ENCODE assay signal across 10 cellular contexts in the genomic region with DNA sequence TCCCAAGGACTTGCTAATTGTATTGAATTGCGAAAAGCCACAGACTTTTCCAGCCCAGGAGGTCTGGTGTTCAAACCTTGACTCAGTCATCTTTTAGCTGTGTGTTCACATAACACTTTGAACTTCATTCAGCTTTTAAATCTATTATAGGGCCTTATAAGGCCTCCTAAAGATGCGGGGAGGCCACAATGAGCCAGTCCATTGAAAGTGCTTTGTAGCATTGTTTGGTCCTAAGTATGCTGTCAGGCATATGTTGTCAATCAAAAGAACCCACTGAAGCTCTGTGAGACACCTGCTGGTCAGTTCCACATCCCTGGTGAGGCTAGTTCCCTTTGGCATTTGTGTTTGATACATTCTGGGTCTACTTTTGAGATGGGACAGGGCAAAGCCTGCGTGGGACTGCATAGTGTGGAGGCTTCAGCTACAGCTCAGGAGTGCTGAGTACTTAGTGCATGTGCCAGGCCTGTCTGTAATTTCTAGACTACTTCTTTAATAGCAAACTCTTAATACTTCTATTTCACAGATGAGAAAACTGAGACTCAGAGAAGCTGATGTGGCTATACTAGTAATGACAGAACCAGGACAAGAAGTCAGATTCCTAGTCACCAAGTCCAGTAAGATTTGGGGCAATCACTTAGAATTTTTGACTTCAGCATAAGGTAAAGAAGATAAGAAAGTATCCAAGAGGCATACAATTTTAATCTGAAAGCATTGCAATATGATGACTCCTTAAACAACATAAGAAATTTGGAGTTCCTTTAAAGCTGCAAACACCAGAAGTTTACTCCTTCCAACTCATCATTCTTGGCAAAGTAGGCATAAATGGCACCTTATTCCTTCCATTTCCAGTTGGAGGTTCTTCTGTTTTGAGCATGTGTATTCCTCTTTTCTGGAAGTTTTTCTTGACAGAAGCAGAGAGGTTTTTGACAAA.
DNase-seq lines count a peak whose midpoint lies in the region; ATAC-seq and TF ChIP-seq lines count a peak whose summit lies in the region.
"Had no signal": no experiment of that assay in that cellular context is flagged by ENCODE, and none has a peak within 500 bp of the region (broad histone marks: within the 10 kb centered on the region; RNA-seq: fewer than 3 reads in every experiment).

No MANE protein-coding gene starts in this region.

- in situ Hi-C loops in ACHN (cut with HindIII; ENCODE audit: low pct_ligation_motif_present, low pct_unique_long_range_greater_than_20kb, low sequenced_read_pairs), result no loop called here

- H3K9me3 ChIP-seq in RWPE2 (ENCODE audit: severe bottlenecking) (no peaks in the 10 kb centered on the region), tibial nerve (no peaks in the 10 kb centered on the region)
- H3K9me3 ChIP-seq: heart left ventricle had no signal

- intact Hi-C loops in posterior vena cava (cut with DNase I), result no loop called here

- no peak overlapping the region for H3K27ac Mint-ChIP-seq in stimulated activated memory B cell treated with anti-CD40 and anti-IgM and Interleukin-4, amounts not matched to agents 10 μg/mL and 1 μg/mL and 100 μg/mL, for 72 hours

- ATAC-seq in RWPE2 (ENCODE audit: low read depth) (peak; percentile 6; the same call in 1 of the 3 replicates), GM21447 (IDR thresholded peaks at IDR 0.05; ENCODE audit: unreplicated experiment) (no peak)
- ATAC-seq in stimulated activated memory B cell treated with anti-CD40 and anti-IgM and Interleukin-4, amounts not matched to agents 10 μg/mL and 1 μg/mL and 100 μg/mL, for 72 hours, result no peak

- no peak overlapping the region for H3K4me3 ChIP-seq in RWPE2 (ENCODE audit: severe bottlenecking)
- H3K4me3 ChIP-seq in foreskin fibroblast (ENCODE audit: low read depth in 1 of 2, low read length in 2 of 2), result no peak overlapping the region
- no peak overlapping the region for H3K4me3 ChIP-seq in tibial nerve
- H3K4me3 ChIP-seq: heart left ventricle had no signal

- no peak for TF ChIP-seq EP300 in tibial nerve (IDR thresholded peaks at IDR 0.05)

- no peaks in the 10 kb centered on the region for H3K27me3 Mint-ChIP-seq in stimulated activated memory B cell treated with anti-CD40 and anti-IgM and Interleukin-4, amounts not matched to agents 10 μg/mL and 1 μg/mL and 100 μg/mL, for 72 hours

- H3K36me3 Mint-ChIP-seq in stimulated activated memory B cell treated with anti-CD40 and anti-IgM and Interleukin-4, amounts not matched to agents 10 μg/mL and 1 μg/mL and 100 μg/mL, for 72 hours, result no peaks in the 10 kb centered on the region

- TF ChIP-seq CTCF in GM20000 (IDR thresholded peaks at IDR 0.05; ENCODE audit: extremely low read depth, missing control alignments) (peak; percentile 5), RWPE2 (IDR thresholded peaks at IDR 0.05; ENCODE audit: poor library complexity, severe bottlenecking) (no peak), foreskin fibroblast (IDR thresholded peaks at IDR 0.05; ENCODE audit: low read depth, low read length) (peak; percentile 15), tibial nerve (IDR thresholded peaks at IDR 0.05) (no peak)

- 91% methylated on average over 3 of the region's 3 CpGs for WGBS in tibial nerve, 2 donors

- DNase-seq in ACHN, result peak; percentile 14
- no peak for DNase-seq in GM20000 (ENCODE audit: low spot score)
- DNase-seq in RWPE2 (ENCODE audit: low spot score), result no peak
- DNase-seq in foreskin fibroblast, result peak; percentile 45 to 65
- no peak for DNase-seq in posterior vena cava (ENCODE audit: low spot score)
- DNase-seq in tibial nerve (ENCODE audit: low spot score in 2 of 2), result no peak
- DNase-seq: heart left ventricle, NCI-H2081 had no signal

- no peak for TF ChIP-seq POLR2A in tibial nerve (IDR thresholded peaks at IDR 0.05)

- H3K9me3 Mint-ChIP-seq in stimulated activated memory B cell treated with anti-CD40 and anti-IgM and Interleukin-4, amounts not matched to agents 10 μg/mL and 1 μg/mL and 100 μg/mL, for 72 hours, result no peaks in the 10 kb centered on the region

- H3K27me3 ChIP-seq in RWPE2 (ENCODE audit: insufficient read depth, poor library complexity, severe bottlenecking), result no peaks in the 10 kb centered on the region
- no peaks in the 10 kb centered on the region for H3K27me3 ChIP-seq in tibial nerve
- H3K27me3 ChIP-seq: heart left ventricle had no signal

- peaks cover 18% of the 10 kb centered on the region for H3K4me1 ChIP-seq in RWPE2 (ENCODE audit: insufficient read depth, poor library complexity, severe bottlenecking)
- H3K4me1 ChIP-seq in tibial nerve, result no peaks in the 10 kb centered on the region

- H3K36me3 ChIP-seq in RWPE2 (ENCODE audit: low read depth), result no peaks in the 10 kb centered on the region
- H3K36me3 ChIP-seq in tibial nerve, result no peaks in the 10 kb centered on the region
- H3K36me3 ChIP-seq: heart left ventricle had no signal

- no peak overlapping the region for H3K4me3 Mint-ChIP-seq in stimulated activated memory B cell treated with anti-CD40 and anti-IgM and Interleukin-4, amounts not matched to agents 10 μg/mL and 1 μg/mL and 100 μg/mL, for 72 hours

- H3K4me1 Mint-ChIP-seq in stimulated activated memory B cell treated with anti-CD40 and anti-IgM and Interleukin-4, amounts not matched to agents 10 μg/mL and 1 μg/mL and 100 μg/mL, for 72 hours, result peaks cover 6% of the 10 kb centered on the region

- H3K27ac ChIP-seq in RWPE2 (ENCODE audit: poor library complexity, severe bottlenecking) (peak overlapping the region; percentile 61), tibial nerve (no peak overlapping the region)
- H3K27ac ChIP-seq: heart left ventricle had no signal

Comparison
In these comparisons a context has a peak if more than half of its experiments do, and no peak if none do; other contexts are left out.
1. DNase-seq: peak in ACHN (single experiment) and foreskin fibroblast (2 of 2); none in GM20000 (single experiment), RWPE2 (single experiment), posterior vena cava (single experiment) and tibial nerve (0 of 2).
2. CTCF ChIP-seq: peak in GM20000 (single experiment) and foreskin fibroblast (single experiment); none in RWPE2 (single experiment) and tibial nerve (0 of 5).